In genomic region chr13:106507560-106508274, GRCh38 we compare ENCODE assay signal across 9 cellular contexts. TPM values are rescaled to one million over a fixed set of nuclear protein-coding genes. Genes with fewer than 3 reads are reported as not detected.
DNase-seq lines count a peak whose midpoint lies in the region; ATAC-seq and TF ChIP-seq lines count a peak whose summit lies in the region.
"Had no signal": no experiment of that assay in that cellular context is flagged by ENCODE, and none has a peak within 500 bp of the region (broad histone marks: within the 10 kb centered on the region; RNA-seq: fewer than 3 reads in every experiment).

No MANE protein-coding gene starts in this region.

- no peaks in the 10 kb centered on the region for H3K27me3 Mint-ChIP-seq in brain
- H3K27me3 Mint-ChIP-seq in activated T-helper 1 cell treated with anti-CD3 and anti-CD28 coated beads, Interleukin-12 subunit alpha, Interleukin-12 subunit beta, Interleukin-2, Interleukin-4 antibody, amounts not matched to agents 30 ng/mL and 10 ng/mL and 1 ng/mL, durations not matched to agents 14 hours and 24 hours and 36 hours (ENCODE audit: insufficient read depth): peaks cover 10% of the 10 kb centered on the region

- intact Hi-C loops in activated T-helper 1 cell treated with anti-CD3 and anti-CD28 coated beads, Interleukin-12 subunit alpha, Interleukin-12 subunit beta, Interleukin-2, Interleukin-4 antibody, amounts not matched to agents 30 ng/mL and 10 ng/mL and 1 ng/mL, durations not matched to agents 14 hours and 24 hours and 36 hours (cut with micrococcal nuclease): no loop called here

- no peak for DNase-seq in stimulated activated CD4-positive, alpha-beta T cell treated with anti-CD3 and anti-CD28 coated beads, Interleukin-4, amount 100 ng/mL, for 1 hour
- no peak for DNase-seq in Karpas-422
- DNase-seq in coronary artery (ENCODE audit: low spot score): no peak
- no peak for DNase-seq in activated T-helper 1 cell treated with anti-CD3 and anti-CD28 coated beads, Interleukin-12 subunit alpha, Interleukin-12 subunit beta, Interleukin-2, Interleukin-4 antibody, amounts not matched to agents 30 ng/mL and 10 ng/mL and 1 ng/mL, durations not matched to agents 14 hours and 24 hours and 36 hours (ENCODE audit: low spot score)

- H3K4me3 Mint-ChIP-seq in brain: peak overlapping the region; percentile 55 to 88 (median 68)
- no peak overlapping the region for H3K4me3 Mint-ChIP-seq in activated T-helper 1 cell treated with anti-CD3 and anti-CD28 coated beads, Interleukin-12 subunit alpha, Interleukin-12 subunit beta, Interleukin-2, Interleukin-4 antibody, amounts not matched to agents 30 ng/mL and 10 ng/mL and 1 ng/mL, durations not matched to agents 14 hours and 24 hours and 36 hours

- H3K27me3 ChIP-seq in neutrophil (no peaks in the 10 kb centered on the region), Karpas-422 (ENCODE audit: low read length) (no peaks in the 10 kb centered on the region)

- ATAC-seq in GM19043 (IDR thresholded peaks at IDR 0.05; ENCODE audit: low read depth, unreplicated experiment) (peak; percentile 85), HG03378 (IDR thresholded peaks at IDR 0.05; ENCODE audit: unreplicated experiment) (peak; percentile 68)
- ATAC-seq: Panc1 had no signal

- H3K27ac Mint-ChIP-seq in brain: peak overlapping the region; percentile 79 to 99 (median 81)
- no peak overlapping the region for H3K27ac Mint-ChIP-seq in activated T-helper 1 cell treated with anti-CD3 and anti-CD28 coated beads, Interleukin-12 subunit alpha, Interleukin-12 subunit beta, Interleukin-2, Interleukin-4 antibody, amounts not matched to agents 30 ng/mL and 10 ng/mL and 1 ng/mL, durations not matched to agents 14 hours and 24 hours and 36 hours

- H4K20me1 ChIP-seq in Karpas-422 (ENCODE audit: insufficient read depth, low read depth, low read length): no peaks in the 10 kb centered on the region

- H3K79me2 ChIP-seq in Karpas-422 (ENCODE audit: low read length): no peaks in the 10 kb centered on the region

- no peak overlapping the region for H2AFZ ChIP-seq in Karpas-422 (ENCODE audit: low read length)

- H3K4me2 ChIP-seq in Karpas-422 (ENCODE audit: low read depth, low read length, poor library complexity, severe bottlenecking): no peak overlapping the region

- peaks cover 90% of the 10 kb centered on the region for H3K4me1 Mint-ChIP-seq in brain
- H3K4me1 Mint-ChIP-seq in activated T-helper 1 cell treated with anti-CD3 and anti-CD28 coated beads, Interleukin-12 subunit alpha, Interleukin-12 subunit beta, Interleukin-2, Interleukin-4 antibody, amounts not matched to agents 30 ng/mL and 10 ng/mL and 1 ng/mL, durations not matched to agents 14 hours and 24 hours and 36 hours (ENCODE audit: low read depth): no peaks in the 10 kb centered on the region

- no peaks in the 10 kb centered on the region for H3K9me3 Mint-ChIP-seq in brain
- no peaks in the 10 kb centered on the region for H3K9me3 Mint-ChIP-seq in activated T-helper 1 cell treated with anti-CD3 and anti-CD28 coated beads, Interleukin-12 subunit alpha, Interleukin-12 subunit beta, Interleukin-2, Interleukin-4 antibody, amounts not matched to agents 30 ng/mL and 10 ng/mL and 1 ng/mL, durations not matched to agents 14 hours and 24 hours and 36 hours

- peaks cover 60% of the 10 kb centered on the region for H3K36me3 Mint-ChIP-seq in brain
- no peaks in the 10 kb centered on the region for H3K36me3 Mint-ChIP-seq in activated T-helper 1 cell treated with anti-CD3 and anti-CD28 coated beads, Interleukin-12 subunit alpha, Interleukin-12 subunit beta, Interleukin-2, Interleukin-4 antibody, amounts not matched to agents 30 ng/mL and 10 ng/mL and 1 ng/mL, durations not matched to agents 14 hours and 24 hours and 36 hours (ENCODE audit: low read depth)

- H3K9ac ChIP-seq in Karpas-422 (ENCODE audit: low read length): no peak overlapping the region

- H3K36me3 ChIP-seq in neutrophil: no peaks in the 10 kb centered on the region
- no peaks in the 10 kb centered on the region for H3K36me3 ChIP-seq in Karpas-422 (ENCODE audit: insufficient read depth, low read length)

- H3K4me1 ChIP-seq in neutrophil (ENCODE audit: control insufficient read depth in 1 of 2, insufficient read depth in 1 of 2, low read depth in 1 of 2, low read length in 1 of 2) (peaks cover 8 to 14% of the 10 kb centered on the region in 2 experiments), Karpas-422 (ENCODE audit: low read length) (no peaks in the 10 kb centered on the region)

- H3K9me3 ChIP-seq in neutrophil: no peaks in the 10 kb centered on the region
- H3K9me3 ChIP-seq in Karpas-422 (ENCODE audit: low read length): no peaks in the 10 kb centered on the region

- TF ChIP-seq CTCF in brain (conservative IDR thresholded peaks at IDR 0.05) (no peak), neutrophil (IDR thresholded peaks at IDR 0.05) (no peak), coronary artery (IDR thresholded peaks at IDR 0.05) (no peak)

- H3K9me2 ChIP-seq in Karpas-422 (replicated peaks; ENCODE audit: insufficient read depth, low read length): no peaks in the 10 kb centered on the region

- H3K4me3 ChIP-seq in neutrophil (ENCODE audit: low read depth in 1 of 2, low read length in 1 of 2) (no peak overlapping the region), Karpas-422 (ENCODE audit: low read length) (no peak overlapping the region), coronary artery (no peak overlapping the region)

- H3K27ac ChIP-seq in neutrophil (peak overlapping the region; percentile 21), Karpas-422 (ENCODE audit: low read length) (no peak overlapping the region), coronary artery (no peak overlapping the region)

RNA-seq across cellular contexts. Expression of gene EFNB2, which starts 27.7 kb away (rescaled TPM):
- polyA plus RNA-seq in brain (ENCODE audit: insufficient read depth, low read depth, low replicate concordance): 7.3 TPM
- 0.07 TPM in 1 of 2 replicates, not detected in the other for total RNA-seq in Karpas-422 (2014; rRNA removed; shearing (Covaris generic); ENCODE audit: low replicate concordance)
- 0.44 and 0.51 TPM in 2 replicates for total RNA-seq in activated T-helper 1 cell treated with anti-CD3 and anti-CD28 coated beads, Interleukin-12 subunit alpha, Interleukin-12 subunit beta, Interleukin-2, Interleukin-4 antibody, amounts not matched to agents 30 ng/mL and 10 ng/mL and 1 ng/mL, durations not matched to agents 14 hours and 24 hours and 36 hours
